Comparison of ENCODE assay signal across 8 cellular contexts in the genomic region with DNA sequence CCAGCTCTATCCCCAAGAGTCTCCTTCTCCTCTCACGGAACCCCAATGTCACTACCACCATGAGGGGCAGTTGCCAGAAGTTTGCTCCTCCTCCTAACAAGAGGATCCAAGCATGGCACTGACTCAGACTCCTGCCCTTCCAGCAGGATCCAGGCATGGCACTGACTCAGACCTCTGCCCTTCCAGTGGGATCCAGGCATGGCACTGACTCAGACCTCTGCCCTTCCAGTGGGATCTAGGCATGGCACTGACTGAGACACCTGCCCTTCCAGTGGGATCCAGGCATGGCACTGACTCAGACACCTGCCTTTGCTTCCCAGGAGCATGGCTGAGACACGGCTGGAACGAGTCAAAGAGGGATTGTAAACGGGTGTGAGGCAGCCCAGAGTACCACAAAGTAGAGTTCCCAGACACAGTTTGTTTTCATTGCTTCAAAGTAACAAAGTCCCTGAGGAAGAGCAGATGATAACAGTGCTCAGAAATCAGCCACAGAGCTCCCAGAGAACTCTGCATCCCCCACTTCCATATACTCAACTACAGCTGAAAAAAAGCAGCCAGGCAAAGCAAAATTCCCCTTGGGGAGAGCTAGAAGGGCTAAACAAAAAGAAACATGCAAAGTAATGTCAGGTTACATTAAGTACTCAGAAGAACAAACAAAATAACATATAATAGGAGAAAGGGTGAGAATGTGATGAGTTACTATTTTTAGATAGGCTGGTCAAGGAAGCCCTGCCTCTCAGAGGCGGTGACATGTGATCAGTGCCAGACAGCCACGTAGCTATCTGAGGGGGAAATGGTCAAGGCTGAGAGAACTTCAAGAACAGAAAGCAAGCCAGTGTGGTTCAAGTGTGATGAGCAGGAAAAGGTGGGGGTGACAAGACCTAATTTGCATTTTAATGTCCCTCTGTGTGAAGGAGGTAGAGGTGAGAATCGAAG. TPM values are rescaled to one million over a fixed set of nuclear protein-coding genes. Genes with fewer than 3 reads are reported as not detected.
DNase-seq lines count a peak whose midpoint lies in the region; ATAC-seq and TF ChIP-seq lines count a peak whose summit lies in the region.

No MANE protein-coding gene starts in this region.

- intact Hi-C loops in activated naive CD4-positive, alpha-beta T cell treated with anti-CD3 and anti-CD28 coated beads for 36 hours (cut with micrococcal nuclease): loop anchor here (5.0 kb wide), 1 partner anchor 447 kb away; the partner anchor contains the start of gene BCL2L11
- intact Hi-C loops in HCT116 (cut with micrococcal nuclease) (loop anchor here (5.0 kb wide), 2 partner anchors 57 to 442 kb away; partner anchors contain the start of gene ACOXL), lower lobe of right lung (cut with DNase I) (no loop called here)

- no peaks in the 10 kb centered on the region for H3K9me3 ChIP-seq in HCT116 (ENCODE audit: control insufficient read depth in 1 of 2, insufficient read depth in 1 of 2, low read depth in 1 of 2, low read length in 2 of 2)
- no peaks in the 10 kb centered on the region for H3K9me3 ChIP-seq in lower lobe of right lung

- POLR2A ChIA-PET in HCT116 (lab: Charles Lee): no interaction called here

- TF ChIP-seq CTCF in HCT116 (IDR thresholded peaks at IDR 0.05 in 2 of 3, conservative IDR thresholded peaks at IDR 0.05 in 1 of 3; ENCODE audit: borderline replicate concordance in 1 of 3, insufficient read depth in 1 of 3, low read depth in 2 of 3, low read length in 2 of 3) (no peak), lower lobe of right lung (IDR thresholded peaks at IDR 0.05) (no peak)

- peaks cover 17% of the 10 kb centered on the region for H3K4me1 Mint-ChIP-seq in activated naive CD4-positive, alpha-beta T cell treated with anti-CD3 and anti-CD28 coated beads for 36 hours (ENCODE audit: low read depth)
- H3K4me1 Mint-ChIP-seq in activated T-cell treated with anti-CD3 and anti-CD28 coated beads, Interleukin-2, amount 50 U/mL, for 4 hours (ENCODE audit: low read depth): peaks cover 31% of the 10 kb centered on the region

- DNase-seq in activated naive CD4-positive, alpha-beta T cell treated with anti-CD3 and anti-CD28 coated beads for 36 hours: peak; percentile 26
- no peak for DNase-seq in activated naive CD4-positive, alpha-beta T cell treated with Interleukin-2 at 50 U/mL for 16 hours
- no peak for DNase-seq in HCT116 (ENCODE audit: low read depth, low spot score)
- peak; percentile 59 for DNase-seq in M059J (ENCODE audit: low read depth)
- no peak for DNase-seq in activated T-cell treated with anti-CD3 and anti-CD28 coated beads, Interleukin-2, amount 50 U/mL, for 4 hours
- peak; percentile 51 for DNase-seq in lower lobe of right lung
- no peak for DNase-seq in COR-L47 (lab: John Stamatoyannopoulos, UW)
- no peak for DNase-seq in stimulated activated CD4-positive, alpha-beta T cell treated with anti-CD3 and anti-CD28 coated beads, Interleukin-4, amount 100 ng/mL, for 24 hours

- H3K4me3 Mint-ChIP-seq in activated naive CD4-positive, alpha-beta T cell treated with anti-CD3 and anti-CD28 coated beads for 36 hours: no peak overlapping the region
- H3K4me3 Mint-ChIP-seq in activated T-cell treated with anti-CD3 and anti-CD28 coated beads, Interleukin-2, amount 50 U/mL, for 4 hours: peak overlapping the region; percentile 57

- H3K4me2 ChIP-seq in HCT116 (ENCODE audit: low read length): peak overlapping the region; percentile 15

- no peak overlapping the region for H3K27ac Mint-ChIP-seq in activated naive CD4-positive, alpha-beta T cell treated with anti-CD3 and anti-CD28 coated beads for 36 hours

- TF ChIP-seq POLR2A in HCT116 (IDR thresholded peaks at IDR 0.05; ENCODE audit: borderline replicate concordance, extremely low read depth, insufficient read depth, insufficient read length): no peak

- H2AFZ ChIP-seq in HCT116 (ENCODE audit: low read depth, low read length, poor library complexity, severe bottlenecking): no peak overlapping the region

- H3K36me3 ChIP-seq in HCT116 (ENCODE audit: control insufficient read depth in 1 of 2, insufficient read depth in 2 of 2, low read length in 2 of 2) (peaks cover 28 to 39% of the 10 kb centered on the region in 2 experiments), lower lobe of right lung (no peaks in the 10 kb centered on the region)

- ATAC-seq in HCT116: no peak
- no peak for ATAC-seq in activated T-cell treated with anti-CD3 and anti-CD28 coated beads, Interleukin-2, amount 50 U/mL, for 4 hours
- ATAC-seq in lower lobe of right lung: peak in 1 of 2 donors; percentile 45

- peak overlapping the region; percentile 9; the same call in 1 of the 2 replicates for H3K27ac ChIP-seq in HCT116 (ENCODE audit: low read depth, low read length)
- H3K27ac ChIP-seq in lower lobe of right lung: peak overlapping the region; percentile 39

- H3K27me3 ChIP-seq in HCT116 (ENCODE audit: insufficient read depth, low read length): no peaks in the 10 kb centered on the region
- H3K27me3 ChIP-seq in lower lobe of right lung (ENCODE audit: low read depth): no peaks in the 10 kb centered on the region

- CTCF ChIA-PET in activated naive CD4-positive, alpha-beta T cell treated with anti-CD3 and anti-CD28 coated beads for 36 hours (lab: Charles Lee): no interaction called here
- CTCF ChIA-PET in HCT116 (lab: Charles Lee): no interaction called here

- peaks cover 24 to 34% of the 10 kb centered on the region in 2 experiments for H3K4me1 ChIP-seq in HCT116 (ENCODE audit: control insufficient read depth in 1 of 2, insufficient read depth in 2 of 2, low read length in 2 of 2)
- H3K4me1 ChIP-seq in lower lobe of right lung: peaks cover 21% of the 10 kb centered on the region

- TF ChIP-seq RAD21 in HCT116 (IDR thresholded peaks at IDR 0.05; ENCODE audit: low read depth): no peak

- H4K20me1 ChIP-seq in HCT116 (ENCODE audit: insufficient read depth): peaks cover 4% of the 10 kb centered on the region; the same call in 1 of the 2 replicates

- no peak overlapping the region for H3K9ac ChIP-seq in HCT116 (ENCODE audit: low read length)

- no peak overlapping the region for H3K4me3 ChIP-seq in HCT116 (replicated peaks in 1 of 2; ENCODE audit: low read depth in 1 of 2, low read length in 2 of 2)
- no peak overlapping the region for H3K4me3 ChIP-seq in lower lobe of right lung

- H3K9me2 ChIP-seq in HCT116 (ENCODE audit: insufficient read depth): no peaks in the 10 kb centered on the region

- RAD21 ChIA-PET in HCT116 (lab: Charles Lee; ENCODE audit: low non-redundant PET in 1 of 2, low total read pairs in 2 of 2, uncharacterized antibody in 2 of 2, unreplicated experiment in 2 of 2): no interaction called here

- H3K9me3 Mint-ChIP-seq in activated naive CD4-positive, alpha-beta T cell treated with anti-CD3 and anti-CD28 coated beads for 36 hours: no peaks in the 10 kb centered on the region
- no peaks in the 10 kb centered on the region for H3K9me3 Mint-ChIP-seq in activated T-cell treated with anti-CD3 and anti-CD28 coated beads, Interleukin-2, amount 50 U/mL, for 4 hours

- H3K27me3 Mint-ChIP-seq in activated naive CD4-positive, alpha-beta T cell treated with anti-CD3 and anti-CD28 coated beads for 36 hours (ENCODE audit: low read depth): no peaks in the 10 kb centered on the region
- H3K27me3 Mint-ChIP-seq in activated T-cell treated with anti-CD3 and anti-CD28 coated beads, Interleukin-2, amount 50 U/mL, for 4 hours (ENCODE audit: low read depth): no peaks in the 10 kb centered on the region

- H3K36me3 Mint-ChIP-seq in activated naive CD4-positive, alpha-beta T cell treated with anti-CD3 and anti-CD28 coated beads for 36 hours (ENCODE audit: low read depth): peaks cover 29% of the 10 kb centered on the region
- no peaks in the 10 kb centered on the region for H3K36me3 Mint-ChIP-seq in activated T-cell treated with anti-CD3 and anti-CD28 coated beads, Interleukin-2, amount 50 U/mL, for 4 hours (ENCODE audit: insufficient read depth)

- peaks cover 74% of the 10 kb centered on the region for H3K79me2 ChIP-seq in HCT116 (ENCODE audit: insufficient read depth, low read length)

- BruUV-seq in HCT116 (replicated peaks; lab: Mats Ljungman, UMichigan): no TSS peak

TF ChIP-seq in HCT116, 20 proteins besides CTCF, POLR2A, EP300 and RAD21 (continues in another document):
- TF ChIP-seq YY1 (IDR thresholded peaks at IDR 0.05; ENCODE audit: extremely low read depth, insufficient replicate concordance, low read depth, low read length) (no peak), FOSL1 (IDR thresholded peaks at IDR 0.05; ENCODE audit: low read depth) (no peak), ZNF274 (IDR thresholded peaks at IDR 0.05; ENCODE audit: low read depth, low read length) (no peak), ATF3 (IDR thresholded peaks at IDR 0.05) (no peak), JUND (IDR thresholded peaks at IDR 0.05) (no peak), SP1 (IDR thresholded peaks at IDR 0.05; ENCODE audit: low read depth) (no peak), MAX (IDR thresholded peaks at IDR 0.05) (no peak), CBX3 (IDR thresholded peaks at IDR 0.05; ENCODE audit: low read depth) (no peak)

RNA-seq across cellular contexts. Expression of gene BUB1, which starts 3.0 kb away (rescaled TPM):
- 100 to 1,000 TPM; 103 to 107 TPM for total RNA-seq in activated naive CD4-positive, alpha-beta T cell treated with anti-CD3 and anti-CD28 coated beads for 36 hours
- total RNA-seq in HCT116 (2021; ENCODE audit: unreplicated experiment) (80.2 TPM), lower lobe of right lung (4.8 TPM)
- polyA plus RNA-seq in HCT116 (2012): 40.2 and 54.6 TPM in 2 replicates
- total RNA-seq in M059J (2014; rRNA removed; shearing (Covaris generic)): 68.2 and 82.4 TPM in 2 replicates
- total RNA-seq in activated T-cell treated with anti-CD3 and anti-CD28 coated beads, Interleukin-2, amount 50 U/mL, for 4 hours: 10 to 100 TPM in 2 of 3 donors, 1 to 10 TPM in 1; 9.5 to 15.7 (median 15.4) TPM

RNA-seq across cellular contexts. Expression of gene ACOXL, which starts 57.5 kb away (rescaled TPM):
- total RNA-seq in activated naive CD4-positive, alpha-beta T cell treated with anti-CD3 and anti-CD28 coated beads for 36 hours: not detected
- 5.5 TPM for total RNA-seq in HCT116 (2021; ENCODE audit: unreplicated experiment)
- 2.1 and 2.9 TPM in 2 replicates for polyA plus RNA-seq in HCT116 (2012)
- total RNA-seq in M059J (2014; rRNA removed; shearing (Covaris generic)): not detected in 2 replicates
- total RNA-seq in activated T-cell treated with anti-CD3 and anti-CD28 coated beads, Interleukin-2, amount 50 U/mL, for 4 hours: under 1 TPM; 0.24 to 0.32 (median 0.30) TPM
- total RNA-seq in lower lobe of right lung: 38.5 TPM

Comparison
In these comparisons a context has a peak if more than half of its experiments do, and no peak if none do; other contexts are left out.
1. DNase-seq: peak in activated naive CD4-positive, alpha-beta T cell treated with anti-CD3 and anti-CD28 coated beads for 36 hours (single experiment), M059J (single experiment) and lower lobe of right lung (single experiment); none in activated naive CD4-positive, alpha-beta T cell treated with Interleukin-2 at 50 U/mL for 16 hours (single experiment), HCT116 (single experiment), activated T-cell treated with anti-CD3 and anti-CD28 coated beads, Interleukin-2, amount 50 U/mL, for 4 hours (single experiment), COR-L47 (single experiment) and stimulated activated CD4-positive, alpha-beta T cell treated with anti-CD3 and anti-CD28 coated beads, Interleukin-4, amount 100 ng/mL, for 24 hours (single experiment).